Comparison of ENCODE assay signal across 13 cellular contexts in the genomic region with DNA sequence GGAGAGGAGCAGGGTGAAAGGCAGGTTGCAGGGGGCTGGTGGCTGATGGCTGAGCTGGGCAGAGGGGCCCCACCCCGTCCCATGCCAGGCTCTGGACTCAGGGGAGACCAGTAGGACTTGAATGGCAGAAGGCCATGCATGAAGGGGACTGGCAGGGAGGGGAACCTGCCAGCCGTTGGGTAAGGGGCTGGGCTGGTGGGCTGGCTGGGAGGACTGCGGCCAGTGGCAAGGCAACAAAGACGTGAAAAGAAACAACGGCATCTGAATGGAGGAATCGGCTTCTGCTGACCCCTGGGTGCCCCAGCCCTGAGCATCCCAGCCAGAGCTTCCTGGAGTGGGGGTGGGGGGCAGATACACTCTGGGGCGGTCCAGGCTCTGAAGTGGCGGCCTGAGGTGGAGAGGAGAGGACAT. TPM values are rescaled to one million over a fixed set of nuclear protein-coding genes. Genes with fewer than 3 reads are reported as not detected.
A peak's percentile ranks its signal among the peaks of the same experiment; 100 is the strongest.
DNase-seq lines count a peak whose midpoint lies in the region; ATAC-seq and TF ChIP-seq lines count a peak whose summit lies in the region.
"Had no signal": no experiment of that assay in that cellular context is flagged by ENCODE, and none has a peak within 500 bp of the region (broad histone marks: within the 10 kb centered on the region; RNA-seq: fewer than 3 reads in every experiment).

No MANE protein-coding gene starts in this region.

- H3K4me1 ChIP-seq in SK-N-SH (ENCODE audit: control insufficient read depth in 1 of 2, insufficient read depth in 2 of 2, low read depth in 1 of 2, low read length in 1 of 2) (peaks cover 17 to 76% of the 10 kb centered on the region in 2 experiments; a peak in 2 of 4 replicates), iPS DF 6.9 (ENCODE audit: control insufficient read depth, insufficient read depth, low read length) (peaks cover 9% of the 10 kb centered on the region), neuron (ENCODE audit: insufficient read depth, low read length) (peaks cover 52% of the 10 kb centered on the region), aorta (ENCODE audit: control insufficient read depth in 1 of 2, insufficient read depth in 2 of 2, low read length in 2 of 2) (no peaks in the 10 kb centered on the region)

- peaks cover 30% of the 10 kb centered on the region for H3K4me1 Mint-ChIP-seq in CD14-positive monocyte
- peaks cover 9% of the 10 kb centered on the region for H3K4me1 Mint-ChIP-seq in activated CD4-positive, alpha-beta T cell treated with anti-CD3 and anti-CD28 coated beads for 36 hours

- H3K9me3 ChIP-seq in SK-N-SH (no peaks in the 10 kb centered on the region), iPS DF 6.9 (ENCODE audit: control insufficient read depth, insufficient read depth, low read length) (no peaks in the 10 kb centered on the region), neuron (ENCODE audit: low read length) (no peaks in the 10 kb centered on the region), aorta (ENCODE audit: control insufficient read depth, low read length) (no peaks in the 10 kb centered on the region)

- H3F3A ChIP-seq in SK-N-SH (replicated peaks; ENCODE audit: insufficient read depth) = peaks cover 5% of the 10 kb centered on the region

- H3K27me3 ChIP-seq in SK-N-SH (ENCODE audit: insufficient read depth) = no peaks in the 10 kb centered on the region
- no peaks in the 10 kb centered on the region for H3K27me3 ChIP-seq in iPS DF 6.9 (ENCODE audit: control insufficient read depth, insufficient read depth, low read length)
- H3K27me3 ChIP-seq in neuron (ENCODE audit: insufficient read depth, low read length) = no peaks in the 10 kb centered on the region
- H3K27me3 ChIP-seq in aorta (ENCODE audit: control insufficient read depth in 1 of 2, insufficient read depth in 2 of 2, low read length in 1 of 2) = no peaks in the 10 kb centered on the region

- no peaks in the 10 kb centered on the region for H3K9me3 Mint-ChIP-seq in CD14-positive monocyte
- H3K9me3 Mint-ChIP-seq in activated CD4-positive, alpha-beta T cell treated with anti-CD3 and anti-CD28 coated beads for 36 hours (ENCODE audit: low read depth) = no peaks in the 10 kb centered on the region
- H3K9me3 Mint-ChIP-seq: naive B cell had no signal

- H3K4me2 ChIP-seq in SK-N-SH = peak overlapping the region; percentile 69; the same call in 1 of the 2 replicates

- H2AFZ ChIP-seq in SK-N-SH (ENCODE audit: low read depth) (no peak overlapping the region), neuron (ENCODE audit: low read depth, low read length) (no peak overlapping the region)

- TF ChIP-seq CTCF in CD14-positive monocyte (IDR thresholded peaks at IDR 0.05) (no peak), SK-N-SH (IDR thresholded peaks at IDR 0.05) (no peak)

- CTCF ChIA-PET in SK-N-SH (lab: Yijun Ruan, JAX) = interaction anchor here (0.7 to 16.0 kb wide), 9 partner anchors 8 to 79 kb away, joined by 3 to 504 read pairs (median 7); no protein-coding TSS in a partner anchor
- CTCF ChIA-PET in activated CD4-positive, alpha-beta T cell treated with anti-CD3 and anti-CD28 coated beads for 36 hours (lab: Charles Lee) = interaction anchor here (0.6 to 0.7 kb wide), 2 partner anchors 95 to 112 kb away, joined by 3 to 4 read pairs; no protein-coding TSS in a partner anchor

- H4K20me1 ChIP-seq in SK-N-SH (ENCODE audit: insufficient read depth) = no peaks in the 10 kb centered on the region

- ATAC-seq in aorta (ENCODE audit: low FRiP score) = no peak
- ATAC-seq in GM21423 (IDR thresholded peaks at IDR 0.05; ENCODE audit: unreplicated experiment) = no peak
- ATAC-seq in activated CD4-positive, alpha-beta T cell treated with anti-CD3 and anti-CD28 coated beads for 36 hours = no peak
- no peak for ATAC-seq in GM19463 (IDR thresholded peaks at IDR 0.05; ENCODE audit: unreplicated experiment)

- H3K27me3 Mint-ChIP-seq in CD14-positive monocyte (ENCODE audit: low read depth in 3 of 3) = peaks cover 12 to 23% (median 14%) of the 10 kb centered on the region in 3 donors
- H3K27me3 Mint-ChIP-seq in activated CD4-positive, alpha-beta T cell treated with anti-CD3 and anti-CD28 coated beads for 36 hours = no peaks in the 10 kb centered on the region
- H3K27me3 Mint-ChIP-seq: naive B cell had no signal

- no peak for TF ChIP-seq RAD21 in SK-N-SH (IDR thresholded peaks at IDR 0.05; ENCODE audit: low read length)

- TF ChIP-seq EP300 in SK-N-SH (IDR thresholded peaks at IDR 0.05; ENCODE audit: borderline replicate concordance in 1 of 2, low read depth in 1 of 2, low read length in 1 of 2) = no peak

- H3K4me3 ChIP-seq in SK-N-SH (ENCODE audit: low read depth in 2 of 2, low read length in 1 of 2) = peak overlapping the region in 1 of 2 experiments; percentile 18; a peak in 1 of 4 replicates
- H3K4me3 ChIP-seq in iPS DF 6.9 (ENCODE audit: low read length) = peak overlapping the region; percentile 1; the same call in 1 of the 2 replicates
- H3K4me3 ChIP-seq in neuron (ENCODE audit: low read length) = peak overlapping the region; percentile 66
- H3K4me3 ChIP-seq in aorta (ENCODE audit: low read length in 2 of 2) = no peak overlapping the region
- H3K4me3 ChIP-seq: SK-N-MC had no signal

- peak overlapping the region in 1 of 2 donors; percentile 11 for H3K4me3 Mint-ChIP-seq in CD14-positive monocyte
- no peak overlapping the region for H3K4me3 Mint-ChIP-seq in activated CD4-positive, alpha-beta T cell treated with anti-CD3 and anti-CD28 coated beads for 36 hours
- H3K4me3 Mint-ChIP-seq: naive B cell had no signal

- intact Hi-C loops in CD14-positive monocyte (cut with micrococcal nuclease) = no loop called here
- intact Hi-C loops in aorta (cut with DNase I) = loop anchor here in 1 of 2 donors (5.0 kb wide), 1 partner anchor 48 kb away; no protein-coding TSS in a partner anchor
- intact Hi-C loops in activated CD4-positive, alpha-beta T cell treated with anti-CD3 and anti-CD28 coated beads for 36 hours (cut with DNase I, micrococcal nuclease) = no loop called here

- H3K79me2 ChIP-seq in SK-N-SH (ENCODE audit: insufficient read depth) = no peaks in the 10 kb centered on the region

- no peak for DNase-seq in CD14-positive monocyte (ENCODE audit: low spot score)
- no peak for DNase-seq in SK-N-SH
- DNase-seq in iPS DF 6.9 (ENCODE audit: low read depth, low spot score) = no peak
- no peak for DNase-seq in aorta
- no peak for DNase-seq in activated CD4-positive, alpha-beta T cell treated with anti-CD3 and anti-CD28 coated beads for 36 hours
- DNase-seq: activated gamma-delta T cell; effector CD8-positive, alpha-beta T cell; naive B cell; NCI-H2227 treated with DMSO at 0.1 percent for 48 hours had no signal

- H3K27ac ChIP-seq in SK-N-SH (ENCODE audit: low read depth in 2 of 2, low read length in 1 of 2) (peak overlapping the region; percentile 60 to 91; a peak in 3 of 4 replicates), iPS DF 6.9 (ENCODE audit: low read length) (no peak overlapping the region), aorta (ENCODE audit: low read depth in 1 of 2, low read length in 2 of 2) (no peak overlapping the region)
- H3K27ac ChIP-seq: SK-N-MC had no signal

- H3K36me3 ChIP-seq in SK-N-SH (replicated peaks in 1 of 2; ENCODE audit: control insufficient read depth in 1 of 2, insufficient read depth in 2 of 2, low read length in 1 of 2) (no peaks in the 10 kb centered on the region), iPS DF 6.9 (ENCODE audit: control insufficient read depth, insufficient read depth, low read length) (no peaks in the 10 kb centered on the region), neuron (ENCODE audit: insufficient read depth, low read length) (no peaks in the 10 kb centered on the region), aorta (ENCODE audit: control insufficient read depth in 1 of 2, insufficient read depth in 2 of 2, low read length in 1 of 2) (no peaks in the 10 kb centered on the region)

- WGBS in SK-N-SH (ENCODE audit: low lambda C conversion rate) = 71% methylated on average over 8 of the region's 8 CpGs
- no CpG with 5 or more reads among the region's 8 CpGs for WGBS in iPS DF 6.9 (ENCODE audit: insufficient coverage, insufficient read length)
- WGBS in aorta, 2 donors = 66% methylated on average over 8 of the region's 8 CpGs

- no peak overlapping the region for H3K9ac ChIP-seq in SK-N-SH

- peaks cover 31 to 40% of the 10 kb centered on the region in 2 donors for H3K36me3 Mint-ChIP-seq in CD14-positive monocyte
- peaks cover 5% of the 10 kb centered on the region for H3K36me3 Mint-ChIP-seq in activated CD4-positive, alpha-beta T cell treated with anti-CD3 and anti-CD28 coated beads for 36 hours (ENCODE audit: low read depth)
- H3K36me3 Mint-ChIP-seq: naive B cell had no signal

- POLR2A ChIA-PET in SK-N-SH (lab: Yijun Ruan, JAX) = interaction anchor here (0.7 to 3.3 kb wide), 9 partner anchors 8 to 83 kb away, joined by 3 to 16 read pairs (median 6); partner anchors contain the start of genes GLYCTK, TWF2 and WDR82
- POLR2A ChIA-PET in activated CD4-positive, alpha-beta T cell treated with anti-CD3 and anti-CD28 coated beads for 36 hours (lab: Charles Lee) = no interaction called here

- no peaks in the 10 kb centered on the region for H3K9me2 ChIP-seq in SK-N-SH

- peak overlapping the region in 4 of 7 donors; percentile 1 to 79 (median 62) for H3K27ac Mint-ChIP-seq in CD14-positive monocyte
- H3K27ac Mint-ChIP-seq in activated CD4-positive, alpha-beta T cell treated with anti-CD3 and anti-CD28 coated beads for 36 hours = no peak overlapping the region

RNA-seq across cellular contexts. Expression of gene GLYCTK, which starts 11.6 kb away (rescaled TPM):
- polyA plus RNA-seq in CD14-positive monocyte (1 to 10 TPM; 8.3 to 8.4 TPM), SK-N-SH (2012; rRNA removed) (16.8 and 18.8 TPM in 2 replicates), aorta (10 to 100 TPM in 1 of 2 donors, 1 to 10 TPM in 1; 9.9 to 15.6 TPM)
- polyA plus RNA-seq in SK-N-SH (2012; cell fraction: cytosol; rRNA removed) = 4.5 and 7.4 TPM in 2 replicates
- 76.2 and 100 TPM in 2 replicates for polyA plus RNA-seq in SK-N-SH (2012; cell fraction: nucleus; rRNA removed)
- 10 to 100 TPM in 1 of 2 donors, 1 to 10 TPM in 1; 9.7 to 13.9 TPM for total RNA-seq in aorta
- total RNA-seq in activated CD4-positive, alpha-beta T cell treated with anti-CD3 and anti-CD28 coated beads for 36 hours = 10 to 100 TPM; 13.3 to 18.8 TPM

RNA-seq across cellular contexts. Expression of gene DNAH1, which starts 16.9 kb away (rescaled TPM):
- polyA plus RNA-seq in CD14-positive monocyte (under 1 TPM; 0.15 to 0.25 TPM), SK-N-SH (2012; rRNA removed) (5.1 and 6.7 TPM in 2 replicates), aorta (10 to 100 TPM in 1 of 2 donors, under 1 TPM in 1; 0.88 to 11.3 TPM)
- polyA plus RNA-seq in SK-N-SH (2012; cell fraction: cytosol; rRNA removed) = 1.2 and 1.4 TPM in 2 replicates
- polyA plus RNA-seq in SK-N-SH (2012; cell fraction: nucleus; rRNA removed) = 34.4 and 46.8 TPM in 2 replicates
- total RNA-seq in aorta = 10 to 100 TPM; 10.3 to 24.1 TPM
- total RNA-seq in activated CD4-positive, alpha-beta T cell treated with anti-CD3 and anti-CD28 coated beads for 36 hours = 10 to 100 TPM in 1 of 2 experiments, 1 to 10 TPM in 1; 7.4 to 10.1 TPM

RNA-seq across cellular contexts. Expression of gene WDR82, which starts 20.8 kb away (rescaled TPM):
- polyA plus RNA-seq in CD14-positive monocyte (10 to 100 TPM; 27.3 to 33.4 TPM), SK-N-SH (2012; rRNA removed) (41.2 and 57.8 TPM in 2 replicates), aorta (10 to 100 TPM; 27.9 to 31.6 TPM)
- polyA plus RNA-seq in SK-N-SH (2012; cell fraction: cytosol; rRNA removed) = 55.6 and 67.2 TPM in 2 replicates
- polyA plus RNA-seq in SK-N-SH (2012; cell fraction: nucleus; rRNA removed) = 11.1 and 24.5 TPM in 2 replicates
- 10 to 100 TPM; 58.1 to 72.4 TPM for total RNA-seq in aorta
- total RNA-seq in activated CD4-positive, alpha-beta T cell treated with anti-CD3 and anti-CD28 coated beads for 36 hours = 100 to 1,000 TPM in 1 of 2 experiments, 10 to 100 TPM in 1; 95.2 to 113 TPM

RNA-seq across cellular contexts. Expression of gene PPM1M, which starts 53.7 kb away (rescaled TPM):
- 100 to 1,000 TPM in 1 of 2 donors, 10 to 100 TPM in 1; 92.8 to 120 TPM for polyA plus RNA-seq in CD14-positive monocyte
- polyA plus RNA-seq in SK-N-SH (2012; rRNA removed) = 19.2 and 23.9 TPM in 2 replicates
- polyA plus RNA-seq in SK-N-SH (2012; cell fraction: cytosol; rRNA removed) = 11.7 and 15.6 TPM in 2 replicates
- 56.2 and 60.9 TPM in 2 replicates for polyA plus RNA-seq in SK-N-SH (2012; cell fraction: nucleus; rRNA removed)
- 10 to 100 TPM; 26.7 to 43.4 TPM for total RNA-seq in aorta
- polyA plus RNA-seq in aorta = 10 to 100 TPM; 26.2 to 33.7 TPM
- 10 to 100 TPM; 52.9 to 59.2 TPM for total RNA-seq in activated CD4-positive, alpha-beta T cell treated with anti-CD3 and anti-CD28 coated beads for 36 hours

Comparison
In these comparisons a context has a peak if more than half of its experiments do, and no peak if none do; other contexts are left out.
1. H3K27ac ChIP-seq: peak in SK-N-SH (2 of 2); none in iPS DF 6.9 (single experiment) and aorta (0 of 2).
2. H3K4me3 ChIP-seq: peak in iPS DF 6.9 (single experiment) and neuron (single experiment); none in aorta (0 of 2).